30 cellular contexts compared by ENCODE assay signal in the genomic region with DNA sequence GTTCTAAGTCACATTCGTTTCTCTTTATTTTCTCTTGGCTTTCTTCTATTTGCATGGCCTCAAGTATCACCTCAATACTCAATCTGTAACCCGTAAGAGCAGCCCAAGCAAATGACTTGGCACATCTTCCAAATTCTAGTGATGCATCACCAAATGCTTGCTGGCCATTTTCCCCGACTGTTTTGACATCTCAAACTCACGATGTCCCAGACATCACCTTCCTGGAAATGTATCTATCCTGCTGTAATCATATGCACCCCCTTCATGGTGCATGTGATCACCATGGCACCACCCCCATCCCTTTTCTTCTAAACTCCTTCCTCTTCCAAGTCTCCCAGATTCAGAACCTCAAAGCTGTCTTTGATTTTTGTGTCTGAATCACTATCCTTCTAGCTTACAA.
"Had no signal": no experiment of that assay in that cellular context is flagged by ENCODE, and none has a peak within 500 bp of the region (broad histone marks: within the 10 kb centered on the region; RNA-seq: fewer than 3 reads in every experiment).

No MANE protein-coding gene starts in this region.

- H3K4me1 Mint-ChIP-seq: activated B cell treated with CpG ODN at 0.5 μM for 24 hours; activated naive CD4-positive, alpha-beta T cell treated with anti-CD3 and anti-CD28 coated beads, Interleukin-2, amount 10 ng/mL, durations not matched to agents 7 days and 5 days; activated naive CD8-positive, alpha-beta T cell treated with anti-CD3 and anti-CD28 coated beads, Interleukin-2, amount 50 U/mL, for 24 hours had no signal

- H3K36me3 ChIP-seq: brain microvascular endothelial cell had no signal

- H3K36me3 Mint-ChIP-seq: activated CD4-positive, alpha-beta memory T cell treated with anti-CD3 and anti-CD28 coated beads for 36 hours; activated naive CD4-positive, alpha-beta T cell treated with anti-CD3 and anti-CD28 coated beads, Interleukin-2, amount 10 ng/mL, durations not matched to agents 7 days and 5 days; activated naive CD8-positive, alpha-beta T cell had no signal

- H3K27ac ChIP-seq: brain microvascular endothelial cell had no signal

- H3K27me3 ChIP-seq: brain microvascular endothelial cell had no signal

- DNase-seq: activated B cell treated with CpG ODN at 0.5 μM for 24 hours; activated CD4-positive, alpha-beta memory T cell treated with anti-CD3 and anti-CD28 coated beads for 36 hours; activated CD4-positive, alpha-beta T cell treated with anti-CD3 and anti-CD28 coated beads for 4 hours; activated CD4-positive, alpha-beta T cell treated with anti-CD3 and anti-CD28 coated beads, Interleukin-2, amount 50 U/mL, for 1 hour; activated CD4-positive, CD25-positive, alpha-beta regulatory T cell treated with anti-CD3 and anti-CD28 coated beads, Interleukin-2, amount 50 U/mL, for 72 hours; activated CD8-positive, alpha-beta memory T cell treated with anti-CD3 and anti-CD28 coated beads, Interleukin-2, amount 50 U/mL, for 4 hours; activated effector memory CD4-positive, alpha-beta T cell treated with Interleukin-2 at 50 U/mL for 16 hours; activated naive CD4-positive, alpha-beta T cell treated with anti-CD3 and anti-CD28 coated beads, Interleukin-2, amount 10 ng/mL, durations not matched to agents 7 days and 5 days; activated naive CD8-positive, alpha-beta T cell treated with anti-CD3 and anti-CD28 coated beads, Interleukin-2, amount 50 U/mL, for 24 hours; activated T-cell treated with anti-CD3 and anti-CD28 coated beads, Interleukin-2, amount 50 U/mL, for 48 hours; anterior cingulate cortex; brain microvascular endothelial cell; central memory CD4-positive, alpha-beta T cell; KG1; MM.1S; MV-4-11; NCI-H1092; NCI-H1436 treated with DMSO at 0.1 percent for 48 hours; NCI-H1694 treated with DMSO at 0.1 percent for 48 hours; NCI-H2029; NCI-H345; NCI-H524 treated with DMSO at 0.1 percent for 48 hours; NK-92 treated with Interleukin-12 subunit alpha and Interleukin-12 subunit beta, amount 100 ng/mL, for 24 hours; PC-3; Right ventricle myocardium superior; SW 1271; T-helper 1 cell; T-helper 2 cell; T-helper 9 cell had no signal

- H3K9me3 Mint-ChIP-seq: activated B cell treated with CpG ODN at 0.5 μM for 24 hours; activated CD4-positive, alpha-beta memory T cell treated with anti-CD3 and anti-CD28 coated beads for 36 hours; activated naive CD4-positive, alpha-beta T cell treated with anti-CD3 and anti-CD28 coated beads, Interleukin-2, amount 10 ng/mL, durations not matched to agents 7 days and 5 days; activated naive CD8-positive, alpha-beta T cell treated with anti-CD3 and anti-CD28 coated beads, Interleukin-2, amount 50 U/mL, for 24 hours had no signal

- H3K27ac Mint-ChIP-seq: activated B cell treated with CpG ODN at 0.5 μM for 24 hours; activated CD4-positive, alpha-beta memory T cell treated with anti-CD3 and anti-CD28 coated beads for 36 hours; activated naive CD4-positive, alpha-beta T cell treated with anti-CD3 and anti-CD28 coated beads, Interleukin-2, amount 10 ng/mL, durations not matched to agents 7 days and 5 days; activated naive CD8-positive, alpha-beta T cell; activated naive CD8-positive, alpha-beta T cell treated with anti-CD3 and anti-CD28 coated beads, Interleukin-2, amount 50 U/mL, for 24 hours had no signal

- H3K4me3 Mint-ChIP-seq: activated B cell treated with CpG ODN at 0.5 μM for 24 hours; activated CD4-positive, alpha-beta memory T cell treated with anti-CD3 and anti-CD28 coated beads for 36 hours; activated naive CD4-positive, alpha-beta T cell treated with anti-CD3 and anti-CD28 coated beads, Interleukin-2, amount 10 ng/mL, durations not matched to agents 7 days and 5 days; activated naive CD8-positive, alpha-beta T cell; activated naive CD8-positive, alpha-beta T cell treated with anti-CD3 and anti-CD28 coated beads, Interleukin-2, amount 50 U/mL, for 24 hours had no signal

- ATAC-seq: activated naive CD8-positive, alpha-beta T cell treated with anti-CD3 and anti-CD28 coated beads, Interleukin-2, amount 50 U/mL, for 24 hours; PC-3 had no signal
